31 cellular contexts compared by ENCODE assay signal in the genomic region with DNA sequence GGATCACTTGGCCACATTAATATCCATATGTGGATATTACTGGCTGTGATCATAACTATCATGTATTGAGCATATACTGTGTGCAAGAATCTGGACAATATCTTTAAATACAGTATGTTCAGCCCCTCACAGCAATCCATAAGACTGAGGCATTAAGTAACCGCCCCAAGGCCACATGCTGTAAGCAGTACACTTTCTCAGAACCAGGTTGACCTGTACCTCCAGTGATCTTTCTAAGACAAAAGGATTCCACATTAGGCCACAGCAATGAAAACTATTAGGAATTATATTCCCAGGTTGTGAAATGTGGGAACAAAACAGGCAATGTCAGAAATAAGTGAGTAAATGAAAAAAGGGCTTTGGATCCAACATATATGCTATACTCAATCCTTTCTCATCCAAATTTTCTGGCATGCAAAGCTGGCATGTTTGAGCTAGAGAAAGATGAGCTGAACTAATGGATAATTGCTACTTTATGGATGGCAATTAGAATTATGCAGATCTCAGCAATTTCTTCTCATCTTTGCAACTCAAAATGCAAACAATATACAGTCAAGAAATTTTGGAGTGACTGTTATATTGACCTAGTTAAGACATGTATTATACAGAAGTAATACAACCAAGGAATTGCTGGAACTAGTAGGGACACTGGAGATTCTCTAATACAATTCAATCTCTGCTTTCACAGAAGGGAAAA.
"Had no signal": no experiment of that assay in that cellular context is flagged by ENCODE, and none has a peak within 500 bp of the region (broad histone marks: within the 10 kb centered on the region; RNA-seq: fewer than 3 reads in every experiment).

No MANE protein-coding gene starts in this region.

- FAIRE-seq: colon had no signal

- H3K9me3 ChIP-seq: adrenal gland, body of pancreas, esophagus muscularis mucosa, gastrocnemius medialis, heart left ventricle had no signal

- H3K4me1 ChIP-seq: adrenal gland, body of pancreas, foreskin keratinocyte, gastrocnemius medialis, heart left ventricle had no signal

- H3K36me3 ChIP-seq: adrenal gland, esophagus muscularis mucosa, gastrocnemius medialis, heart left ventricle, WERI-Rb-1 had no signal

- DNase-seq: activated B cell treated with CpG ODN at 0.5 μM for 24 hours; activated CD4-positive, alpha-beta T cell treated with anti-CD3 and anti-CD28 coated beads for 48 hours; activated CD4-positive, alpha-beta T cell treated with anti-CD3 and anti-CD28 coated beads, Interleukin-2, amount 50 U/mL, for 1 hour; activated CD4-positive, alpha-beta T cell treated with anti-CD3 and anti-CD28 coated beads, Interleukin-2, amount 50 U/mL, for 48 hours; activated CD8-positive, alpha-beta memory T cell treated with anti-CD3 and anti-CD28 coated beads for 24 hours; activated CD8-positive, alpha-beta T cell treated with anti-CD3 and anti-CD28 coated beads for 36 hours; activated effector memory CD4-positive, alpha-beta T cell treated with anti-CD3 and anti-CD28 coated beads, Interleukin-2, amount 50 U/mL, for 16 hours; activated naive CD4-positive, alpha-beta T cell treated with anti-CD3 and anti-CD28 coated beads for 36 hours; activated naive CD8-positive, alpha-beta T cell treated with anti-CD3 and anti-CD28 coated beads for 36 hours; activated naive CD8-positive, alpha-beta T cell treated with anti-CD3 and anti-CD28 coated beads, Interleukin-2, amount 50 U/mL, for 24 hours; activated T-cell treated with anti-CD3 and anti-CD28 coated beads, Interleukin-2, amount 50 U/mL, for 4 hours; adrenal gland; amygdala; aorta; body of pancreas; caudate nucleus; cortex of kidney; dermis blood vessel endothelial cell; effector CD4-positive, alpha-beta T cell; effector memory CD8-positive, alpha-beta T cell; erythroblast; foreskin keratinocyte; gastrocnemius medialis; glutamatergic neuron; heart left ventricle; T-helper 17 cell; T1000; WERI-Rb-1 had no signal

- ATAC-seq: activated CD4-positive, CD25-positive, alpha-beta regulatory T cell treated with anti-CD3 and anti-CD28 coated beads, Interleukin-2, amount 50 U/mL, for 24 hours; activated CD8-positive, alpha-beta T cell treated with anti-CD3 and anti-CD28 coated beads for 36 hours; activated naive CD8-positive, alpha-beta T cell treated with anti-CD3 and anti-CD28 coated beads, Interleukin-2, amount 50 U/mL, for 24 hours; activated T-cell treated with anti-CD3 and anti-CD28 coated beads, Interleukin-2, amount 50 U/mL, for 4 hours; body of pancreas; effector memory CD8-positive, alpha-beta T cell; foreskin keratinocyte; gastrocnemius medialis; heart left ventricle; T-helper 17 cell had no signal

- H3K4me3 ChIP-seq: adrenal gland, body of pancreas, esophagus muscularis mucosa, gastrocnemius medialis, heart left ventricle had no signal

- H3K27me3 ChIP-seq: adrenal gland, body of pancreas, esophagus muscularis mucosa, foreskin keratinocyte, gastrocnemius medialis, heart left ventricle had no signal

- H3K27ac ChIP-seq: adrenal gland, body of pancreas, esophagus muscularis mucosa, foreskin keratinocyte, gastrocnemius medialis, heart left ventricle, WERI-Rb-1 had no signal
